9 cellular contexts compared by ENCODE assay signal in genomic region chr20:14972690-14973089, GRCh38.
"Had no signal": no experiment of that assay in that cellular context is flagged by ENCODE, and none has a peak within 500 bp of the region (broad histone marks: within the 10 kb centered on the region; RNA-seq: fewer than 3 reads in every experiment).

No MANE protein-coding gene starts in this region.

- H3K4me3 ChIP-seq: GM23248, GM23338, HAP-1 had no signal

- ATAC-seq: GM23338, HCT116 had no signal

- H3K27ac Mint-ChIP-seq: GM23338, H9, HFFc6 had no signal

- H3K9me3 Mint-ChIP-seq: H9 had no signal

- H3K9ac ChIP-seq: GM23248 had no signal

- H3K36me3 ChIP-seq: HAP-1 had no signal

- H3K9me3 ChIP-seq: HAP-1 had no signal

- H2AFZ ChIP-seq: GM23248, GM23338 had no signal

- DNase-seq: GM23248, GOT3, H7, H9, HCEC 1CT, HFFc6 had no signal

- H3K4me2 ChIP-seq: GM23338 had no signal

- H3K27ac ChIP-seq: GM23248 had no signal

- H3K4me3 Mint-ChIP-seq: GM23338, H9, HFFc6 had no signal
